ENCODE assay signal across 22 cellular contexts in the genomic region with DNA sequence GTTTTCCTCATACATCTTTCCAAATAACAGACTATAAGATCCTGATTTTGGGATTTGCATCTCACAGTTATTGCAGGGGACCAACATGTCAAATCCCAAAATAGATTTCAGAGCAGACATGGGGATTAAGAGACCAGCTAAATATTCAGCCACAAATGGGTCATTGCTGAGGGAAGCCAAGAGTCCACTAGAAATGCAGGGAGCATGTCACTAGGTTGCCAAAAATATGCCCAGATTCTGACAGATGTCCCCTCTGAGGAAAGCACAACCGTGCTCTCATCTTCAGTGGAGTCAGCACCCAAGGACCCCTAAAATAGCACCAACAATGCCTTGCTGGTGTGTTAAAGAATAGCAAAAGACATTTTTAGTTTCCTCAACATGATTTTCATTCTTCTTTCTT. TPM values are rescaled to one million over a fixed set of nuclear protein-coding genes. Genes with fewer than 3 reads are reported as not detected.
A peak's percentile ranks its signal among the peaks of the same experiment; 100 is the strongest.
DNase-seq lines count a peak whose midpoint lies in the region; ATAC-seq and TF ChIP-seq lines count a peak whose summit lies in the region.
"Had no signal": no experiment of that assay in that cellular context is flagged by ENCODE, and none has a peak within 500 bp of the region (broad histone marks: within the 10 kb centered on the region; RNA-seq: fewer than 3 reads in every experiment).

No MANE protein-coding gene starts in this region.

- 6 to 37% (median 22%) methylated on average over 1 of the region's 1 CpG for WGBS in psoas muscle, 3 donors

- in situ Hi-C loops in GM13977 (cut with MboI; ENCODE audit: low pct_unique_long_range_greater_than_20kb, low sequenced_read_pairs, unreplicated experiment), result no loop called here

- H3K36me3 ChIP-seq in psoas muscle (ENCODE audit: insufficient read depth in 1 of 2, low read depth in 1 of 2), result no peaks in the 10 kb centered on the region
- H3K36me3 ChIP-seq in skeletal muscle tissue (ENCODE audit: control insufficient read depth in 3 of 3, insufficient read depth in 3 of 3, low read length in 3 of 3), result no peaks in the 10 kb centered on the region
- H3K36me3 ChIP-seq: BLaER1 treated with 17β-estradiol and CSF1 and Interleukin-3, amounts not matched to agents 10 nM and 100 nM had no signal

- no peak overlapping the region for H3K4me3 ChIP-seq in psoas muscle
- peak overlapping the region in 1 of 3 donors; percentile 11 for H3K4me3 ChIP-seq in skeletal muscle tissue (ENCODE audit: low read length in 3 of 3)
- H3K4me3 ChIP-seq: BLaER1 treated with 17β-estradiol and CSF1 and Interleukin-3, amounts not matched to agents 10 nM and 100 nM had no signal

- H3K36me3 Mint-ChIP-seq in endothelial cell (ENCODE audit: low read depth, unreplicated experiment), result no peaks in the 10 kb centered on the region
- H3K36me3 Mint-ChIP-seq: CD8-positive, alpha-beta T cell had no signal

- H3K9ac ChIP-seq in skeletal muscle tissue (ENCODE audit: low read depth in 1 of 3, low read length in 3 of 3), result no peak overlapping the region
- H3K9ac ChIP-seq: BLaER1 treated with 17β-estradiol and CSF1 and Interleukin-3, amounts not matched to agents 10 nM and 100 nM had no signal

- peaks cover 20% of the 10 kb centered on the region for H3K4me1 ChIP-seq in psoas muscle
- peaks cover 3 to 20% (median 12%) of the 10 kb centered on the region in 3 donors for H3K4me1 ChIP-seq in skeletal muscle tissue (ENCODE audit: control insufficient read depth in 3 of 3, insufficient read depth in 3 of 3, low read length in 3 of 3)
- H3K4me1 ChIP-seq: BLaER1 treated with 17β-estradiol and CSF1 and Interleukin-3, amounts not matched to agents 10 nM and 100 nM; Caco-2 had no signal

- peak; percentile 84 to 94 (median 93) for ATAC-seq in psoas muscle
- ATAC-seq: CD8-positive, alpha-beta T cell had no signal

- H3K27me3 ChIP-seq in psoas muscle (ENCODE audit: insufficient read depth in 3 of 3, low read length in 2 of 3), result no peaks in the 10 kb centered on the region
- no peaks in the 10 kb centered on the region for H3K27me3 ChIP-seq in skeletal muscle tissue (ENCODE audit: control insufficient read depth in 3 of 3, insufficient read depth in 3 of 3, low read length in 3 of 3)
- H3K27me3 ChIP-seq: BLaER1 treated with 17β-estradiol and CSF1 and Interleukin-3, amounts not matched to agents 10 nM and 100 nM had no signal

- H3K4me3 Mint-ChIP-seq in endothelial cell (ENCODE audit: unreplicated experiment), result no peak overlapping the region
- H3K4me3 Mint-ChIP-seq: B cell; CD4-positive, alpha-beta T cell; CD8-positive, alpha-beta T cell had no signal

- no peak for TF ChIP-seq CTCF in psoas muscle (IDR thresholded peaks at IDR 0.05)
- no peak for TF ChIP-seq CTCF in endothelial cell (IDR thresholded peaks at IDR 0.05; ENCODE audit: unreplicated experiment)
- no peak for TF ChIP-seq CTCF in GM13977 (IDR thresholded peaks at IDR 0.05; ENCODE audit: extremely low read depth, insufficient read depth, missing control alignments)

- no peaks in the 10 kb centered on the region for H3K9me3 ChIP-seq in psoas muscle
- H3K9me3 ChIP-seq in skeletal muscle tissue (ENCODE audit: control insufficient read depth in 3 of 3, low read length in 3 of 3), result no peaks in the 10 kb centered on the region
- H3K9me3 ChIP-seq: BLaER1 treated with 17β-estradiol and CSF1 and Interleukin-3, amounts not matched to agents 10 nM and 100 nM; Caco-2 had no signal

- H3K27ac Mint-ChIP-seq in endothelial cell (ENCODE audit: unreplicated experiment), result no peak overlapping the region
- H3K27ac Mint-ChIP-seq: B cell; CD4-positive, alpha-beta T cell; CD8-positive, alpha-beta T cell had no signal

- intact Hi-C loops in psoas muscle (cut with DNase I), result no loop called here

- DNase-seq in cerebellar cortex (ENCODE audit: low spot score) (peak; percentile 9), myocyte (ENCODE audit: low read depth) (peak; percentile 85), psoas muscle (no peak), endothelial cell (ENCODE audit: low spot score) (no peak), GM13977 (ENCODE audit: low spot score) (no peak), T-helper 2 cell (no peak), hepatic stellate cell (ENCODE audit: low spot score) (no peak)
- DNase-seq: 8988T; ACHN; AML-193; Caco-2; Calu3; CD4-positive, alpha-beta T cell; CD8-positive, alpha-beta T cell; DMS79; DND-41; EL; GF-D8 had no signal

- no peaks in the 10 kb centered on the region for H3K27me3 Mint-ChIP-seq in endothelial cell (ENCODE audit: unreplicated experiment)

- no peaks in the 10 kb centered on the region for H3K9me3 Mint-ChIP-seq in endothelial cell (ENCODE audit: unreplicated experiment)
- H3K9me3 Mint-ChIP-seq: CD4-positive, alpha-beta T cell; CD8-positive, alpha-beta T cell had no signal

- H3K27ac ChIP-seq in psoas muscle (peak overlapping the region; percentile 33), skeletal muscle tissue (ENCODE audit: low read depth, low read length) (peak overlapping the region; percentile 13)
- H3K27ac ChIP-seq: BLaER1 treated with 17β-estradiol and CSF1 and Interleukin-3, amounts not matched to agents 10 nM and 100 nM; C4-2B had no signal

- no peaks in the 10 kb centered on the region for H3K4me1 Mint-ChIP-seq in endothelial cell (ENCODE audit: unreplicated experiment)
- H3K4me1 Mint-ChIP-seq: B cell had no signal

RNA-seq across cellular contexts. Expression of a gene that starts 56.2 kb away (rescaled TPM):
- 27.8 and 31.0 TPM in 2 replicates for total RNA-seq in myocyte
- polyA plus RNA-seq in myocyte (2012), result 14.1 TPM
- 10 to 100 TPM in 2 of 4 donors, 1 to 10 TPM in 2; 7.8 to 15.4 (median 9.8) TPM for total RNA-seq in psoas muscle
- polyA plus RNA-seq in psoas muscle, result 10 to 100 TPM in 1 of 3 donors, 1 to 10 TPM in 2; 5.8 to 10.3 (median 7.3) TPM
- total RNA-seq in skeletal muscle tissue, result 18.8 TPM
- 32.0 TPM for total RNA-seq in endothelial cell (ENCODE audit: unreplicated experiment)

Comparison
In these comparisons a context has a peak if more than half of its experiments do, and no peak if none do; other contexts are left out.
1. DNase-seq: peak in cerebellar cortex (single experiment) and myocyte (single experiment); none in psoas muscle (0 of 2), endothelial cell (single experiment), GM13977 (single experiment), T-helper 2 cell (0 of 5) and hepatic stellate cell (single experiment).